ENCODE assay signal across 22 cellular contexts in genomic region chr1:233253231-233254038, GRCh38. TPM values are rescaled to one million over a fixed set of nuclear protein-coding genes. Genes with fewer than 3 reads are reported as not detected.
DNase-seq lines count a peak whose midpoint lies in the region; ATAC-seq and TF ChIP-seq lines count a peak whose summit lies in the region.
"Had no signal": no experiment of that assay in that cellular context is flagged by ENCODE, and none has a peak within 500 bp of the region (broad histone marks: within the 10 kb centered on the region; RNA-seq: fewer than 3 reads in every experiment).

No MANE protein-coding gene starts in this region.

- H3K4me1 ChIP-seq in body of pancreas = peaks cover 3% of the 10 kb centered on the region

- H3K27ac Mint-ChIP-seq in mesothelial cell of epicardium (peak overlapping the region; percentile 13), endothelial cell (ENCODE audit: unreplicated experiment) (no peak overlapping the region)
- H3K27ac Mint-ChIP-seq: activated B cell treated with CpG ODN at 0.5 μM for 24 hours; activated naive CD8-positive, alpha-beta T cell treated with anti-CD3 and anti-CD28 coated beads for 36 hours; activated T-cell treated with anti-CD3 and anti-CD28 coated beads, Interleukin-2, amount 50 U/mL, for 72 hours had no signal

- no peak for TF ChIP-seq POLR2A in body of pancreas (IDR thresholded peaks at IDR 0.05)

- peak overlapping the region in 3 of 4 donors; percentile 18 to 60 (median 29) for H3K27ac ChIP-seq in body of pancreas
- H3K27ac ChIP-seq: KMS-11, suprapubic skin had no signal

- ATAC-seq in body of pancreas (peak; percentile 66), GM21619 (IDR thresholded peaks at IDR 0.05; ENCODE audit: unreplicated experiment) (no peak)
- ATAC-seq: activated T-cell treated with anti-CD3 and anti-CD28 coated beads, Interleukin-2, amount 50 U/mL, for 72 hours had no signal

- H3K36me3 Mint-ChIP-seq in mesothelial cell of epicardium (peaks cover 26% of the 10 kb centered on the region), endothelial cell (ENCODE audit: low read depth, unreplicated experiment) (peaks cover 8% of the 10 kb centered on the region)

- WGBS in body of pancreas, 2 donors = 84 to 89% methylated on average over 5 of the region's 5 CpGs

- H3K9me3 Mint-ChIP-seq in mesothelial cell of epicardium = no peaks in the 10 kb centered on the region
- no peaks in the 10 kb centered on the region for H3K9me3 Mint-ChIP-seq in endothelial cell (ENCODE audit: unreplicated experiment)
- H3K9me3 Mint-ChIP-seq: activated B cell treated with CpG ODN at 0.5 μM for 24 hours; activated naive CD8-positive, alpha-beta T cell treated with anti-CD3 and anti-CD28 coated beads for 36 hours; activated T-cell treated with anti-CD3 and anti-CD28 coated beads, Interleukin-2, amount 50 U/mL, for 72 hours; neural crest cell had no signal

- intact Hi-C loops in body of pancreas (cut with DNase I) = no loop called here

- peak; percentile 16 for DNase-seq in AG08396 (ENCODE audit: low spot score)
- DNase-seq in HT1080 (ENCODE audit: low read depth) = peak; percentile 18
- DNase-seq in body of pancreas = no peak
- DNase-seq in mesothelial cell of epicardium (ENCODE audit: low spot score in 2 of 2, unreplicated experiment in 2 of 2) = no peak
- no peak for DNase-seq in HCEC 1CT
- no peak for DNase-seq in activated CD4-positive, alpha-beta T cell treated with anti-CD3 and anti-CD28 coated beads, Interleukin-2, amount 50 U/mL, for 1 hour
- DNase-seq in endothelial cell (ENCODE audit: low spot score) = no peak
- DNase-seq: activated B cell treated with CpG ODN at 0.5 μM for 24 hours; activated naive CD8-positive, alpha-beta T cell treated with anti-CD3 and anti-CD28 coated beads for 36 hours; activated T-cell treated with anti-CD3 and anti-CD28 coated beads, Interleukin-2, amount 50 U/mL, for 72 hours; DND-41; islet precursor cell; mesendoderm; NCI-H1092 treated with DMSO at 0.1 percent for 48 hours; NCI-H2081; NCI-H69; SHP77 treated with DMSO at 0.1 percent for 48 hours had no signal

- no peaks in the 10 kb centered on the region for H3K36me3 ChIP-seq in body of pancreas (replicated peaks in 1 of 2; ENCODE audit: insufficient read depth in 1 of 2, low read depth in 2 of 2)

- no peaks in the 10 kb centered on the region for H3K27me3 ChIP-seq in body of pancreas
- H3K27me3 ChIP-seq: suprapubic skin had no signal

- no peaks in the 10 kb centered on the region for H3K9me3 ChIP-seq in body of pancreas
- H3K9me3 ChIP-seq: A549, suprapubic skin had no signal

- TF ChIP-seq CTCF in body of pancreas (IDR thresholded peaks at IDR 0.05) (no peak), mesothelial cell of epicardium (IDR thresholded peaks at IDR 0.05; ENCODE audit: unreplicated experiment) (no peak), endothelial cell (IDR thresholded peaks at IDR 0.05; ENCODE audit: unreplicated experiment) (no peak)

- no peak overlapping the region for H3K4me3 Mint-ChIP-seq in mesothelial cell of epicardium
- no peak overlapping the region for H3K4me3 Mint-ChIP-seq in endothelial cell (ENCODE audit: unreplicated experiment)
- H3K4me3 Mint-ChIP-seq: activated B cell treated with CpG ODN at 0.5 μM for 24 hours; activated naive CD8-positive, alpha-beta T cell treated with anti-CD3 and anti-CD28 coated beads for 36 hours; activated T-cell treated with anti-CD3 and anti-CD28 coated beads, Interleukin-2, amount 50 U/mL, for 72 hours; neural crest cell had no signal

- H3K27me3 Mint-ChIP-seq in mesothelial cell of epicardium (ENCODE audit: low read depth) = no peaks in the 10 kb centered on the region
- no peaks in the 10 kb centered on the region for H3K27me3 Mint-ChIP-seq in endothelial cell (ENCODE audit: unreplicated experiment)
- H3K27me3 Mint-ChIP-seq: activated B cell treated with CpG ODN at 0.5 μM for 24 hours; activated naive CD8-positive, alpha-beta T cell treated with anti-CD3 and anti-CD28 coated beads for 36 hours had no signal

- H3K4me1 Mint-ChIP-seq in mesothelial cell of epicardium (peaks cover 15% of the 10 kb centered on the region), endothelial cell (ENCODE audit: unreplicated experiment) (peaks cover 2% of the 10 kb centered on the region)
- H3K4me1 Mint-ChIP-seq: activated B cell treated with CpG ODN at 0.5 μM for 24 hours; activated naive CD8-positive, alpha-beta T cell treated with anti-CD3 and anti-CD28 coated beads for 36 hours had no signal

- H3K4me3 ChIP-seq in body of pancreas = no peak overlapping the region
- H3K4me3 ChIP-seq: A549, suprapubic skin had no signal

RNA-seq across cellular contexts. Expression of gene PCNX2, which starts 42.1 kb away (rescaled TPM):
- total RNA-seq in HT1080 (2014; rRNA removed; shearing (Covaris generic)) = 10.5 and 15.3 TPM in 2 replicates
- 10.0 and 10.7 TPM in 2 replicates for polyA plus RNA-seq in HT1080 (2015; cell fraction: cytosol; rRNA removed)
- polyA plus RNA-seq in HT1080 (2015; cell fraction: nucleus; rRNA removed) = 23.8 and 28.1 TPM in 2 replicates
- total RNA-seq in body of pancreas (10 to 100 TPM; 24.1 to 72.1 TPM), mesothelial cell of epicardium (26.8 to 28.4 TPM (median 27.4 TPM) in 3 replicates), endothelial cell (ENCODE audit: unreplicated experiment) (24.0 TPM)

Comparison
In these comparisons a context has a peak if more than half of its experiments do, and no peak if none do; other contexts are left out.
1. DNase-seq: peak in AG08396 (single experiment) and HT1080 (single experiment); none in body of pancreas (0 of 4), mesothelial cell of epicardium (0 of 2), HCEC 1CT (single experiment), activated CD4-positive, alpha-beta T cell treated with anti-CD3 and anti-CD28 coated beads, Interleukin-2, amount 50 U/mL, for 1 hour (single experiment) and endothelial cell (single experiment).